ENCODE assay signal across 23 cellular contexts in genomic region chr12:60345442-60345841, GRCh38.
"Had no signal": no experiment of that assay in that cellular context is flagged by ENCODE, and none has a peak within 500 bp of the region (broad histone marks: within the 10 kb centered on the region; RNA-seq: fewer than 3 reads in every experiment).

No MANE protein-coding gene starts in this region.

- DNase-seq: activated CD4-positive, alpha-beta T cell treated with anti-CD3 and anti-CD28 coated beads for 4 hours; activated CD8-positive, alpha-beta memory T cell treated with anti-CD3 and anti-CD28 coated beads, Interleukin-2, amount 50 U/mL, for 4 hours; activated CD8-positive, alpha-beta T cell treated with anti-CD3 and anti-CD28 coated beads for 36 hours; activated gamma-delta T cell treated with Interleukin-2 at 50 U/mL for 16 hours; activated naive CD4-positive, alpha-beta T cell treated with anti-CD3 and anti-CD28 coated beads, Interleukin-2, amount 50 U/mL, for 16 hours; activated naive CD8-positive, alpha-beta T cell treated with anti-CD3 and anti-CD28 coated beads, Interleukin-2, amount 10 ng/mL, durations not matched to agents 7 days and 5 days; activated T-cell treated with anti-CD3 and anti-CD28 coated beads, Interleukin-2, amount 50 U/mL, for 72 hours; adrenal gland; anterior cingulate cortex; central memory CD4-positive, alpha-beta T cell; MM.1S; NCI-H1105; NCI-H1436; NCI-H1694 treated with DMSO at 0.1 percent for 48 hours; NCI-H2029 treated with DMSO at 0.1 percent for 48 hours; NCI-H510A treated with DMSO at 0.1 percent for 48 hours; NCI-H69; NK-92 treated with Interleukin-12 subunit alpha and Interleukin-12 subunit beta, amount 100 ng/mL, for 24 hours; SJCRH30; SK-N-SH; SW 1271 had no signal

- H3K4me1 ChIP-seq: adrenal gland, SJCRH30 had no signal

- H3K27ac ChIP-seq: adrenal gland, KMS-11, SJCRH30 had no signal

- H3K4me3 ChIP-seq: adrenal gland, SJCRH30 had no signal

- H3K36me3 ChIP-seq: adrenal gland, SJCRH30 had no signal

- ATAC-seq: activated CD4-positive, CD25-positive, alpha-beta regulatory T cell treated with anti-CD3 and anti-CD28 coated beads, Interleukin-2, amount 50 U/mL, for 24 hours; activated CD8-positive, alpha-beta T cell treated with anti-CD3 and anti-CD28 coated beads for 36 hours; activated T-cell treated with anti-CD3 and anti-CD28 coated beads, Interleukin-2, amount 50 U/mL, for 72 hours had no signal

- H3K27me3 ChIP-seq: adrenal gland, SJCRH30 had no signal

- H3K9me3 ChIP-seq: adrenal gland, SJCRH30, SK-N-SH had no signal
